ENCODE assay signal across 1 cellular context in genomic region chr13:48096670-48097069, GRCh38.
TF ChIP-seq lines count a peak whose summit lies in the region.

No MANE protein-coding gene starts in this region.

TF ChIP-seq in HepG2, 621 proteins besides CTCF, POLR2A, EP300 and RAD21 (continued from another document and continues in another):
- TF ChIP-seq ZNF770 (CRISPR knock-in tag; IDR thresholded peaks at IDR 0.05) (no peak), TIGD3 (CRISPR knock-in tag; IDR thresholded peaks at IDR 0.05; ENCODE audit: borderline replicate concordance) (no peak), CBX5 (CRISPR knock-in tag; IDR thresholded peaks at IDR 0.05; ENCODE audit: borderline replicate concordance) (no peak), ZKSCAN8 (CRISPR knock-in tag; IDR thresholded peaks at IDR 0.05; ENCODE audit: borderline replicate concordance) (peak; percentile 64; the same call in 1 of the 2 replicates), ZNF451 (CRISPR knock-in tag; IDR thresholded peaks at IDR 0.05) (no peak), BCLAF1 (IDR thresholded peaks at IDR 0.05) (no peak), FOSL2 (CRISPR knock-in tag; IDR thresholded peaks at IDR 0.05) (no peak), TFDP2 (CRISPR knock-in tag; IDR thresholded peaks at IDR 0.05) (no peak), DDIT3 (CRISPR knock-in tag; IDR thresholded peaks at IDR 0.05) (no peak), SP5 (CRISPR knock-in tag; IDR thresholded peaks at IDR 0.05; ENCODE audit: borderline replicate concordance, low read depth) (no peak), CREBL2 (CRISPR knock-in tag; IDR thresholded peaks at IDR 0.05; ENCODE audit: borderline replicate concordance) (no peak), ZNF839 (CRISPR knock-in tag; IDR thresholded peaks at IDR 0.05; ENCODE audit: borderline replicate concordance) (no peak), POLR2G (IDR thresholded peaks at IDR 0.05; ENCODE audit: low read depth, low read length) (no peak), ZNF263 (CRISPR knock-in tag; IDR thresholded peaks at IDR 0.05) (no peak), USF2 (IDR thresholded peaks at IDR 0.05; ENCODE audit: low read depth, low read length) (no peak), USF2 (CRISPR knock-in tag; IDR thresholded peaks at IDR 0.05; ENCODE audit: borderline replicate concordance) (no peak), ZNF34 (CRISPR knock-in tag; IDR thresholded peaks at IDR 0.05; ENCODE audit: borderline replicate concordance) (no peak), HHEX (CRISPR knock-in tag; IDR thresholded peaks at IDR 0.05) (no peak), MXD3 (CRISPR knock-in tag; IDR thresholded peaks at IDR 0.05) (no peak), RNF219 (CRISPR knock-in tag; IDR thresholded peaks at IDR 0.05) (no peak), LRRFIP1 (CRISPR knock-in tag; conservative IDR thresholded peaks at IDR 0.05) (no peak), ZNF703 (CRISPR knock-in tag; IDR thresholded peaks at IDR 0.05; ENCODE audit: borderline replicate concordance) (no peak), ZNF460 (CRISPR knock-in tag; IDR thresholded peaks at IDR 0.05; ENCODE audit: borderline replicate concordance) (no peak), KLF11 (CRISPR knock-in tag; IDR thresholded peaks at IDR 0.05) (no peak), HMGXB4 (CRISPR knock-in tag; IDR thresholded peaks at IDR 0.05; ENCODE audit: borderline replicate concordance in 1 of 2, low read depth in 1 of 2) (no peak), HOXD1 (CRISPR knock-in tag; IDR thresholded peaks at IDR 0.05) (no peak), CREB1 (IDR thresholded peaks at IDR 0.05) (no peak), CREB1 (CRISPR knock-in tag; IDR thresholded peaks at IDR 0.05) (no peak), ZNF878 (CRISPR knock-in tag; IDR thresholded peaks at IDR 0.05) (no peak), ISX (CRISPR knock-in tag; conservative IDR thresholded peaks at IDR 0.05) (no peak), PAX8 (CRISPR knock-in tag; IDR thresholded peaks at IDR 0.05; ENCODE audit: borderline replicate concordance) (no peak), PCBP2 (optimal IDR thresholded peaks at IDR 0.05; ENCODE audit: low read depth, low read length, poor library complexity, severe bottlenecking) (no peak), ZNF510 (CRISPR knock-in tag; IDR thresholded peaks at IDR 0.05; ENCODE audit: low read depth) (no peak), ZNF746 (CRISPR knock-in tag; IDR thresholded peaks at IDR 0.05) (no peak), ZNF556 (CRISPR knock-in tag; IDR thresholded peaks at IDR 0.05; ENCODE audit: borderline replicate concordance) (no peak), ETS1 (CRISPR knock-in tag; IDR thresholded peaks at IDR 0.05) (no peak), TMF1 (CRISPR knock-in tag; IDR thresholded peaks at IDR 0.05; ENCODE audit: low read depth) (no peak), ZNF317 (CRISPR knock-in tag; IDR thresholded peaks at IDR 0.05) (no peak), HINFP (CRISPR knock-in tag; IDR thresholded peaks at IDR 0.05; ENCODE audit: low read depth) (no peak), ZNF879 (CRISPR knock-in tag; IDR thresholded peaks at IDR 0.05) (no peak), DMAP1 (CRISPR knock-in tag; IDR thresholded peaks at IDR 0.05) (no peak; the same call in 1 of the 2 replicates), POLR2AphosphoS2 (IDR thresholded peaks at IDR 0.05; ENCODE audit: low read depth, low read length) (no peak), RBFOX2 (IDR thresholded peaks at IDR 0.05; ENCODE audit: low read depth, low read length) (no peak)
